15 cellular contexts compared by ENCODE assay signal in the genomic region with DNA sequence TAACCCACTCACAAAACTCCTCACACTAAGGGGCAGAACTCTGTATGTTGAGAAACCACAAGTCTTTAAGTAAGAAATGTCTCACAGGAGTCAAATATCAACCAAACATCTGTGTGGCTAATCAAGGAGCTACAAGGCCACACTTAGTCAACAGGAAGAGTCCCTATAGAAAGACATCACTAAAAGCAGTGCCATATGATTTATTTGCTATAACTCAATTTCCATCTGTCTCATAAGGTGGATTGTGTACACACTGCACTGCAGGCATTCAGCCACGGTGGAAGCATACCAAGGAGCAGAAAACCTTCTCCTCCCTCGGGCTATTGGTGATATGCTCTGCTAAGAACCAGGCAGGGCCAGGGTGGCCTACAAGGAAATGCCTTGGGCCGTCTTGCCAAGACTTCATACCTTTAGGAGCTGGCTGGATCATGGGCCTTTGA.
DNase-seq lines count a peak whose midpoint lies in the region; ATAC-seq and TF ChIP-seq lines count a peak whose summit lies in the region.
"Had no signal": no experiment of that assay in that cellular context is flagged by ENCODE, and none has a peak within 500 bp of the region (broad histone marks: within the 10 kb centered on the region; RNA-seq: fewer than 3 reads in every experiment).

No MANE protein-coding gene starts in this region.

- DNase-seq in DMS 273 (lab: John Stamatoyannopoulos, UW; ENCODE audit: unreplicated experiment) (peak; percentile 41), DMS 273 treated with DMSO at 0.1 percent for 48 hours (lab: John Stamatoyannopoulos, UW) (no peak), stomach (peak; percentile 36), NOMO-1 (lab: John Stamatoyannopoulos, UW; ENCODE audit: unreplicated experiment in 2 of 2) (no peak), upper lobe of right lung (no peak), GM19238 (ENCODE audit: insufficient read length, low spot score) (no peak)
- DNase-seq: 8988T; activated CD4-positive, alpha-beta memory T cell treated with anti-CD3 and anti-CD28 coated beads for 36 hours; left colon; NCI-H1048; psoas muscle; SHP77 had no signal

- intact Hi-C loops in stomach (cut with DNase I; ENCODE audit: low total_unique reads) (no loop called here), upper lobe of right lung (cut with DNase I) (no loop called here)

- no peak for TF ChIP-seq EP300 in stomach (IDR thresholded peaks at IDR 0.05)

- 35 to 72% (median 50%) methylated on average over 3 of the region's 3 CpGs for WGBS in stomach, 5 donors

- H3K9me3 ChIP-seq in SU-DHL-6 (ENCODE audit: insufficient read depth, low read length) = peaks cover 6% of the 10 kb centered on the region; the same call in 1 of the 2 replicates
- H3K9me3 ChIP-seq in stomach = no peaks in the 10 kb centered on the region
- no peaks in the 10 kb centered on the region for H3K9me3 ChIP-seq in upper lobe of right lung
- H3K9me3 ChIP-seq: psoas muscle had no signal

- peaks cover 6% of the 10 kb centered on the region; the same call in 1 of the 2 replicates for H3K36me3 ChIP-seq in SU-DHL-6 (ENCODE audit: low read length)
- no peaks in the 10 kb centered on the region for H3K36me3 ChIP-seq in stomach
- H3K36me3 ChIP-seq in upper lobe of right lung = no peaks in the 10 kb centered on the region

- H3K4me3 ChIP-seq in SU-DHL-6 (ENCODE audit: insufficient read depth, low read length, poor library complexity, severe bottlenecking) (peak overlapping the region; percentile 22), stomach (no peak overlapping the region), upper lobe of right lung (no peak overlapping the region)
- H3K4me3 ChIP-seq: psoas muscle had no signal

- no peaks in the 10 kb centered on the region for H3K9me2 ChIP-seq in SU-DHL-6 (replicated peaks; ENCODE audit: insufficient read depth, low read length)

- H3K4me2 ChIP-seq in SU-DHL-6 (ENCODE audit: low read depth, low read length, poor library complexity, severe bottlenecking) = peak overlapping the region; percentile 86

- H3K9ac ChIP-seq in SU-DHL-6 (ENCODE audit: low read length) = peak overlapping the region; percentile 59

- no peaks in the 10 kb centered on the region for H3K79me2 ChIP-seq in SU-DHL-6 (ENCODE audit: insufficient read depth, low read length)

- H2AFZ ChIP-seq in SU-DHL-6 (ENCODE audit: low read depth, low read length, severe bottlenecking) = peak overlapping the region; percentile 0

- H3K27ac ChIP-seq in SU-DHL-6 (ENCODE audit: low read depth, low read length) (peak overlapping the region; percentile 98), stomach (no peak overlapping the region), upper lobe of right lung (no peak overlapping the region)
- H3K27ac ChIP-seq: psoas muscle had no signal

- no peak for TF ChIP-seq POLR2A in stomach (IDR thresholded peaks at IDR 0.05)

- peaks cover 0 to 8% (median 2%) of the 10 kb centered on the region in 4 donors for H3K4me1 ChIP-seq in stomach
- H3K4me1 ChIP-seq in upper lobe of right lung = no peaks in the 10 kb centered on the region
- H3K4me1 ChIP-seq: psoas muscle had no signal

- ATAC-seq in HG02938 (IDR thresholded peaks at IDR 0.05; ENCODE audit: unreplicated experiment) (peak; percentile 79), upper lobe of right lung (no peak)
- ATAC-seq: HCT116, left colon, psoas muscle had no signal

- no peaks in the 10 kb centered on the region for H3K27me3 ChIP-seq in SU-DHL-6 (ENCODE audit: low read length)
- H3K27me3 ChIP-seq in stomach = no peaks in the 10 kb centered on the region
- no peaks in the 10 kb centered on the region for H3K27me3 ChIP-seq in upper lobe of right lung

- no peak for TF ChIP-seq CTCF in SU-DHL-6 (IDR thresholded peaks at IDR 0.05; ENCODE audit: insufficient read depth, low read length, poor library complexity, severe bottlenecking)
- TF ChIP-seq CTCF in stomach (IDR thresholded peaks at IDR 0.05) = no peak
- TF ChIP-seq CTCF in upper lobe of right lung (IDR thresholded peaks at IDR 0.05) = no peak

- peaks cover 34% of the 10 kb centered on the region for H3F3A ChIP-seq in SU-DHL-6 (ENCODE audit: insufficient read depth)

- H4K20me1 ChIP-seq in SU-DHL-6 (ENCODE audit: low read depth, low read length) = no peaks in the 10 kb centered on the region

Comparison
In these comparisons a context has a peak if more than half of its experiments do, and no peak if none do; other contexts are left out.
1. DNase-seq: peak in DMS 273 (single experiment) and stomach (single experiment); none in DMS 273 treated with DMSO at 0.1 percent for 48 hours (single experiment), NOMO-1 (0 of 2), upper lobe of right lung (single experiment) and GM19238 (single experiment).